Comparison of ENCODE assay signal across 1 cellular context in genomic region chr6:157822221-157823000, GRCh38.
TF ChIP-seq lines count a peak whose summit lies in the region.

No MANE protein-coding gene starts in this region.

TF ChIP-seq in HCT116, 20 proteins besides CTCF, POLR2A, EP300 and RAD21 (continued from another document):
- no peak for TF ChIP-seq YY1 (IDR thresholded peaks at IDR 0.05; ENCODE audit: extremely low read depth, insufficient replicate concordance, low read depth, low read length)
- TF ChIP-seq TCF7L2 (IDR thresholded peaks at IDR 0.05; ENCODE audit: borderline replicate concordance, extremely low read depth, insufficient read depth, insufficient read length): no peak
- TF ChIP-seq, protein P1, sequence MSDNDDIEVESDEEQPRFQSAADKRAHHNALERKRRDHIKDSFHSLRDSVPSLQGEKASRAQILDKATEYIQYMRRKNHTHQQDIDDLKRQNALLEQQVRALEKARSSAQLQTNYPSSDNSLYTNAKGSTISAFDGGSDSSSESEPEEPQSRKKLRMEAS (IDR thresholded peaks at IDR 0.05): no peak; the same call in 1 of the 2 replicates
- TF ChIP-seq EZH2 (IDR thresholded peaks at IDR 0.05): no peak
- TF ChIP-seq SIN3A (IDR thresholded peaks at IDR 0.05; ENCODE audit: low read depth): no peak
